ENCODE assay signal across 35 cellular contexts in the genomic region with DNA sequence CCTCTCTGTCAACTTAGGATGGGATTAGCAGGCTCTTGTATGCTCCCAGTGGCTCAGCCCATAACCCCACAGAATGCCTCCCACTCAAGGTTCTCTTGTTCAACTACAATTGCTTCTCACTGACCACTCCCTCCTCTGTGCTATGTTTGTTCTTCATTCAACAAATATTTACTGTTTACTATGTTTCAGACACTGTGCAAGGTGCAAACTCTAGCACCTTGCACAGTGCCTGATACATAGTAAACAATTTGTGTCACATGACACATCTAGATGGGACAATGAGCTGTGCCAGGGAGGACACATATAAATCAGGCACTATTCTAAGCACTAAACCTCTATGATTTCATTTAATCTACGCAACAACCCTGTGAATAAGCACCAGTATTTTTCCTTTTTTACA. TPM values are rescaled to one million over a fixed set of nuclear protein-coding genes. Genes with fewer than 3 reads are reported as not detected.
A peak's percentile ranks its signal among the peaks of the same experiment; 100 is the strongest.
DNase-seq lines count a peak whose midpoint lies in the region; ATAC-seq and TF ChIP-seq lines count a peak whose summit lies in the region.
"Had no signal": no experiment of that assay in that cellular context is flagged by ENCODE, and none has a peak within 500 bp of the region (broad histone marks: within the 10 kb centered on the region; RNA-seq: fewer than 3 reads in every experiment).

No MANE protein-coding gene starts in this region.

- H2AFZ ChIP-seq in SK-N-SH (ENCODE audit: low read depth) = no peak overlapping the region
- H2AFZ ChIP-seq: GM23248 had no signal

- H3F3A ChIP-seq in SK-N-SH (replicated peaks; ENCODE audit: insufficient read depth) = no peaks in the 10 kb centered on the region

- H3K36me3 Mint-ChIP-seq in type B pancreatic cell = no peaks in the 10 kb centered on the region
- H3K36me3 Mint-ChIP-seq: activated naive CD4-positive, alpha-beta T cell treated with anti-CD3 and anti-CD28 coated beads, Interleukin-2, amount 50 U/mL, for 24 hours; CD4-positive, CD25-positive, alpha-beta regulatory T cell; IgD-negative memory B cell; naive B cell; T-cell had no signal

- TF ChIP-seq RAD21 in SK-N-SH (IDR thresholded peaks at IDR 0.05; ENCODE audit: low read length) = no peak

- POLR2A ChIA-PET in SK-N-SH (lab: Yijun Ruan, JAX) = no interaction called here

- H3K9me3 Mint-ChIP-seq in type B pancreatic cell = no peaks in the 10 kb centered on the region
- H3K9me3 Mint-ChIP-seq: activated B cell treated with CpG ODN at 0.5 μM for 24 hours; activated CD4-positive, alpha-beta T cell treated with anti-CD3 and anti-CD28 coated beads, Interleukin-2, amount 10 ng/mL, durations not matched to agents 7 days and 5 days; activated naive CD4-positive, alpha-beta T cell treated with anti-CD3 and anti-CD28 coated beads, Interleukin-2, amount 50 U/mL, for 24 hours; CD4-positive, CD25-positive, alpha-beta regulatory T cell; IgD-negative memory B cell; naive B cell; stimulated activated naive CD8-positive, alpha-beta T cell treated with anti-CD3 and anti-CD28 coated beads, Interleukin-15, Interleukin-2, amounts not matched to agents 100 ng/mL and 50 ng/mL, for 24 hours; T-cell had no signal

- no peak overlapping the region for H3K9ac ChIP-seq in SK-N-SH
- H3K9ac ChIP-seq: GM23248 had no signal

- whole genome bisulfite sequencing in heart right ventricle, 2 donors = 84 to 93% methylated on average over 1 of the region's 1 CpG
- WGBS in sigmoid colon, 2 donors = 93% methylated on average over 1 of the region's 1 CpG
- 64% methylated on average over 1 of the region's 1 CpG for WGBS in SK-N-SH (ENCODE audit: low lambda C conversion rate)

- peaks cover 0 to 69% (median 34%) of the 10 kb centered on the region in 9 donors for H3K4me1 ChIP-seq in heart right ventricle
- H3K4me1 ChIP-seq in sigmoid colon = peaks cover 0 to 40% (median 35%) of the 10 kb centered on the region in 4 donors
- H3K4me1 ChIP-seq in SK-N-SH (ENCODE audit: control insufficient read depth in 1 of 2, insufficient read depth in 2 of 2, low read depth in 1 of 2, low read length in 1 of 2) = no peaks in the 10 kb centered on the region
- H3K4me1 ChIP-seq: breast epithelium, lower lobe of right lung, spleen had no signal

- intact Hi-C loops in heart right ventricle (cut with DNase I) = no loop called here
- intact Hi-C loops in left ventricle myocardium superior (cut with micrococcal nuclease) = no loop called here
- intact Hi-C loops in sigmoid colon (cut with DNase I) = no loop called here

- H4K20me1 ChIP-seq in SK-N-SH (ENCODE audit: insufficient read depth) = no peaks in the 10 kb centered on the region

- CTCF ChIA-PET in SK-N-SH (lab: Yijun Ruan, JAX) = interaction anchor here (1.2 to 2.3 kb wide), 4 partner anchors 46 to 121 kb away, joined by 3 to 11 read pairs (median 6); no protein-coding TSS in a partner anchor

- peaks cover 0 to 87% (median 4%) of the 10 kb centered on the region in 9 donors for H3K36me3 ChIP-seq in heart right ventricle
- peaks cover 24 to 93% (median 43%) of the 10 kb centered on the region in 4 donors for H3K36me3 ChIP-seq in sigmoid colon
- H3K36me3 ChIP-seq in SK-N-SH (replicated peaks in 1 of 2; ENCODE audit: control insufficient read depth in 1 of 2, insufficient read depth in 2 of 2, low read length in 1 of 2) = no peaks in the 10 kb centered on the region
- H3K36me3 ChIP-seq: breast epithelium, lower lobe of right lung, spleen, upper lobe of left lung had no signal

- TF ChIP-seq CTCF in heart right ventricle (IDR thresholded peaks at IDR 0.05) = no peak
- no peak for TF ChIP-seq CTCF in coronary artery (IDR thresholded peaks at IDR 0.05)
- no peak for TF ChIP-seq CTCF in sigmoid colon (IDR thresholded peaks at IDR 0.05)
- no peak for TF ChIP-seq CTCF in type B pancreatic cell (conservative IDR thresholded peaks at IDR 0.05)
- TF ChIP-seq CTCF in SK-N-SH (IDR thresholded peaks at IDR 0.05) = no peak

- no peaks in the 10 kb centered on the region for H3K79me2 ChIP-seq in SK-N-SH (ENCODE audit: insufficient read depth)

- peaks cover 12% of the 10 kb centered on the region for H3K27me3 Mint-ChIP-seq in type B pancreatic cell
- H3K27me3 Mint-ChIP-seq: CD4-positive, CD25-positive, alpha-beta regulatory T cell had no signal

- no peak overlapping the region for H3K4me2 ChIP-seq in SK-N-SH

- ATAC-seq in heart right ventricle = no peak
- no peak for ATAC-seq in left ventricle myocardium superior
- ATAC-seq in HG02938 (IDR thresholded peaks at IDR 0.05; ENCODE audit: unreplicated experiment) = no peak
- ATAC-seq in GM21447 (IDR thresholded peaks at IDR 0.05; ENCODE audit: unreplicated experiment) = no peak
- ATAC-seq: lower lobe of right lung, T-cell had no signal

- H3K27ac ChIP-seq in heart right ventricle (peak overlapping the region in 9 of 10 donors; percentile 65 to 88 (median 83)), coronary artery (peak overlapping the region; percentile 68 to 85), sigmoid colon (peak overlapping the region; percentile 62 to 83 (median 74)), SK-N-SH (ENCODE audit: low read depth in 2 of 2, low read length in 1 of 2) (no peak overlapping the region)
- H3K27ac ChIP-seq: breast epithelium, GM23248, lower lobe of right lung, spleen, upper lobe of left lung had no signal

- no peaks in the 10 kb centered on the region for H3K27me3 ChIP-seq in heart right ventricle
- no peaks in the 10 kb centered on the region for H3K27me3 ChIP-seq in sigmoid colon
- H3K27me3 ChIP-seq in SK-N-SH (ENCODE audit: insufficient read depth) = 0 out of 2 replicates have a peak, but pooled peaks cover 4% of the 10 kb centered on the region
- H3K27me3 ChIP-seq: breast epithelium, spleen, upper lobe of left lung had no signal

- no peak for TF ChIP-seq POLR2A in sigmoid colon (IDR thresholded peaks at IDR 0.05)

- H3K9me2 ChIP-seq in SK-N-SH = no peaks in the 10 kb centered on the region

- H3K4me3 ChIP-seq in heart right ventricle (no peak overlapping the region), coronary artery (no peak overlapping the region), sigmoid colon (no peak overlapping the region), SK-N-SH (ENCODE audit: low read depth in 2 of 2, low read length in 1 of 2) (no peak overlapping the region)
- H3K4me3 ChIP-seq: breast epithelium, GM23248, lower lobe of right lung, spleen, upper lobe of left lung had no signal

- H3K4me1 Mint-ChIP-seq in type B pancreatic cell (ENCODE audit: unreplicated experiment) = no peaks in the 10 kb centered on the region
- H3K4me1 Mint-ChIP-seq: activated B cell treated with CpG ODN at 0.5 μM for 24 hours; activated CD4-positive, alpha-beta T cell treated with anti-CD3 and anti-CD28 coated beads, Interleukin-2, amount 10 ng/mL, durations not matched to agents 7 days and 5 days; activated naive CD4-positive, alpha-beta T cell treated with anti-CD3 and anti-CD28 coated beads, Interleukin-2, amount 50 U/mL, for 24 hours; CD4-positive, CD25-positive, alpha-beta regulatory T cell; IgD-negative memory B cell; T-cell had no signal

- H3K9me3 ChIP-seq in heart right ventricle (no peaks in the 10 kb centered on the region), sigmoid colon (no peaks in the 10 kb centered on the region), SK-N-SH (no peaks in the 10 kb centered on the region)
- H3K9me3 ChIP-seq: breast epithelium, lower lobe of right lung, spleen, upper lobe of left lung had no signal

- TF ChIP-seq EP300 in sigmoid colon (IDR thresholded peaks at IDR 0.05) = no peak
- no peak for TF ChIP-seq EP300 in SK-N-SH (IDR thresholded peaks at IDR 0.05; ENCODE audit: borderline replicate concordance in 1 of 2, low read depth in 1 of 2, low read length in 1 of 2)

- H3K4me3 Mint-ChIP-seq in type B pancreatic cell = no peak overlapping the region
- H3K4me3 Mint-ChIP-seq: activated B cell treated with CpG ODN at 0.5 μM for 24 hours; activated CD4-positive, alpha-beta T cell treated with anti-CD3 and anti-CD28 coated beads, Interleukin-2, amount 10 ng/mL, durations not matched to agents 7 days and 5 days; activated naive CD4-positive, alpha-beta T cell treated with anti-CD3 and anti-CD28 coated beads, Interleukin-2, amount 50 U/mL, for 24 hours; CD4-positive, CD25-positive, alpha-beta regulatory T cell; IgD-negative memory B cell; naive B cell; stimulated activated naive CD8-positive, alpha-beta T cell treated with anti-CD3 and anti-CD28 coated beads, Interleukin-15, Interleukin-2, amounts not matched to agents 100 ng/mL and 50 ng/mL, for 24 hours; T-cell had no signal

- no peak for DNase-seq in heart right ventricle
- no peak for DNase-seq in left ventricle myocardium superior
- no peak for DNase-seq in coronary artery (ENCODE audit: low spot score)
- peak; percentile 12 for DNase-seq in sigmoid colon
- DNase-seq in type B pancreatic cell (ENCODE audit: extremely low spot score, unreplicated experiment) = no peak
- no peak for DNase-seq in SK-N-SH
- DNase-seq: activated B cell treated with CpG ODN at 0.5 μM for 24 hours; activated CD4-positive, alpha-beta T cell treated with anti-CD3 and anti-CD28 coated beads, Interleukin-2, amount 10 ng/mL, durations not matched to agents 7 days and 5 days; amygdala; CD4-positive, CD25-positive, alpha-beta regulatory T cell; effector CD8-positive, alpha-beta T cell; glutamatergic neuron; GM23248; lower lobe of right lung; midbrain; naive B cell; NCI-H1694; RPMI8226; stimulated activated CD4-positive, alpha-beta T cell treated with anti-CD3 and anti-CD28 coated beads, Interleukin-2, amount 100 ng/mL, for 24 hours; T-cell; upper lobe of left lung had no signal

- H3K27ac Mint-ChIP-seq in type B pancreatic cell = peak overlapping the region; percentile 11
- H3K27ac Mint-ChIP-seq: activated B cell treated with CpG ODN at 0.5 μM for 24 hours; activated CD4-positive, alpha-beta T cell treated with anti-CD3 and anti-CD28 coated beads, Interleukin-2, amount 10 ng/mL, durations not matched to agents 7 days and 5 days; activated naive CD4-positive, alpha-beta T cell treated with anti-CD3 and anti-CD28 coated beads, Interleukin-2, amount 50 U/mL, for 24 hours; CD4-positive, CD25-positive, alpha-beta regulatory T cell; IgD-negative memory B cell; naive B cell; stimulated activated naive CD8-positive, alpha-beta T cell treated with anti-CD3 and anti-CD28 coated beads, Interleukin-15, Interleukin-2, amounts not matched to agents 100 ng/mL and 50 ng/mL, for 24 hours; T-cell had no signal

RNA-seq across cellular contexts. Expression of a gene that starts 15.4 kb away (rescaled TPM):
- total RNA-seq in heart right ventricle (100 to 1,000 TPM; 108 to 342 (median 207) TPM), left ventricle myocardium superior (243 TPM), sigmoid colon (100 to 1,000 TPM in 2 of 4 donors, 10 to 100 TPM in 2; 60.7 to 153 (median 102) TPM), type B pancreatic cell (ENCODE audit: low replicate concordance) (0.26 and 14.5 TPM in 2 replicates)
- polyA plus RNA-seq in heart right ventricle (10 to 100 TPM; 14.2 to 83.8 TPM), sigmoid colon (1 to 10 TPM in 2 of 3 donors, under 1 TPM in 1; 0.92 to 5.7 (median 1.8) TPM), SK-N-SH (2012; rRNA removed) (0.07 and 0.10 TPM in 2 replicates)
- polyA plus RNA-seq in SK-N-SH (2012; cell fraction: cytosol; rRNA removed) = 0.01 TPM in 1 of 2 replicates, not detected in the other
- 0.06 and 0.07 TPM in 2 replicates for polyA plus RNA-seq in SK-N-SH (2012; cell fraction: nucleus; rRNA removed)
- total RNA-seq: activated B cell treated with CpG ODN at 0.5 μM for 24 hours; activated CD4-positive, alpha-beta T cell treated with anti-CD3 and anti-CD28 coated beads, Interleukin-2, amount 10 ng/mL, durations not matched to agents 7 days and 5 days; activated CD8-positive, alpha-beta memory T cell treated with anti-CD3 and anti-CD28 coated beads for 36 hours; CD4-positive, CD25-positive, alpha-beta regulatory T cell; SK-MEL-5 had no signal
- polyA plus RNA-seq: CD4-positive, CD25-positive, alpha-beta regulatory T cell; IgD-negative memory B cell; keratinocyte had no signal

RNA-seq across cellular contexts. Expression of a gene that starts 20.5 kb away (rescaled TPM):
- 1 to 10 TPM in 1 of 10 donors, under 1 TPM in 4, not detected in 5; 0.14 to 1.5 (median 0.50) TPM for total RNA-seq in heart right ventricle
- polyA plus RNA-seq in heart right ventricle = under 1 TPM; 0.04 to 0.29 TPM
- not detected for total RNA-seq in left ventricle myocardium superior
- total RNA-seq in sigmoid colon = 1 to 10 TPM in 1 of 4 donors, under 1 TPM in 1, not detected in 2; 0.27 to 3.0 TPM
- under 1 TPM in 1 of 3 donors, not detected in 2; 0.22 TPM for polyA plus RNA-seq in sigmoid colon
- total RNA-seq in type B pancreatic cell (ENCODE audit: low replicate concordance) = 0.27 and 1.3 TPM in 2 replicates
- not detected in 2 replicates for polyA plus RNA-seq in SK-N-SH (2012; rRNA removed)
- not detected in 2 replicates for polyA plus RNA-seq in SK-N-SH (2012; cell fraction: cytosol; rRNA removed)
- polyA plus RNA-seq in SK-N-SH (2012; cell fraction: nucleus; rRNA removed) = 0.02 TPM in 2 replicates
- total RNA-seq: A172; activated B cell treated with CpG ODN at 0.5 μM for 24 hours; activated CD4-positive, alpha-beta T cell treated with anti-CD3 and anti-CD28 coated beads, Interleukin-2, amount 10 ng/mL, durations not matched to agents 7 days and 5 days; activated CD8-positive, alpha-beta memory T cell treated with anti-CD3 and anti-CD28 coated beads for 36 hours; CD4-positive, CD25-positive, alpha-beta regulatory T cell; GM23248; NCI-H460; renal cortical epithelial cell; SK-MEL-5; T-cell had no signal
- polyA plus RNA-seq: CD4-positive, CD25-positive, alpha-beta regulatory T cell; GM23248; IgD-negative memory B cell; keratinocyte had no signal

RNA-seq across cellular contexts. Expression of a gene that starts 32.5 kb away (rescaled TPM):
- 10 to 100 TPM; 17.0 to 42.2 (median 20.6) TPM for total RNA-seq in heart right ventricle
- polyA plus RNA-seq in heart right ventricle = 10 to 100 TPM; 13.4 to 27.1 TPM
- 19.2 TPM for total RNA-seq in left ventricle myocardium superior
- total RNA-seq in sigmoid colon = 10 to 100 TPM; 11.1 to 11.4 (median 11.3) TPM
- 10 to 100 TPM in 1 of 3 donors, 1 to 10 TPM in 2; 4.8 to 34.9 (median 7.2) TPM for polyA plus RNA-seq in sigmoid colon
- 27.7 and 33.2 TPM in 2 replicates for total RNA-seq in type B pancreatic cell (ENCODE audit: low replicate concordance)
- 67.9 and 70.7 TPM in 2 replicates for polyA plus RNA-seq in SK-N-SH (2012; rRNA removed)
- polyA plus RNA-seq in SK-N-SH (2012; cell fraction: cytosol; rRNA removed) = 25.4 and 43.9 TPM in 2 replicates
- polyA plus RNA-seq in SK-N-SH (2012; cell fraction: nucleus; rRNA removed) = 92.0 and 109 TPM in 2 replicates

RNA-seq across cellular contexts. Expression of a gene that starts 49.6 kb away (rescaled TPM):
- under 1 TPM in 3 of 10 donors, not detected in 7; 0.06 to 0.09 (median 0.07) TPM for total RNA-seq in heart right ventricle
- polyA plus RNA-seq in heart right ventricle = under 1 TPM in 1 of 2 donors, not detected in 1; 0.01 TPM
- not detected for total RNA-seq in left ventricle myocardium superior
- total RNA-seq in sigmoid colon = under 1 TPM; under 0.01 to 0.36 (median 0.27) TPM
- under 1 TPM in 1 of 3 donors, not detected in 2; 0.22 TPM for polyA plus RNA-seq in sigmoid colon
- not detected in 2 replicates for total RNA-seq in type B pancreatic cell (ENCODE audit: low replicate concordance)
- 0.02 and 0.05 TPM in 2 replicates for polyA plus RNA-seq in SK-N-SH (2012; rRNA removed)
- polyA plus RNA-seq in SK-N-SH (2012; cell fraction: cytosol; rRNA removed) = 0.01 and 0.03 TPM in 2 replicates
- polyA plus RNA-seq in SK-N-SH (2012; cell fraction: nucleus; rRNA removed) = 0.01 TPM in 1 of 2 replicates, not detected in the other
- total RNA-seq: A172; activated B cell treated with CpG ODN at 0.5 μM for 24 hours; activated CD4-positive, alpha-beta T cell treated with anti-CD3 and anti-CD28 coated beads, Interleukin-2, amount 10 ng/mL, durations not matched to agents 7 days and 5 days; activated CD8-positive, alpha-beta memory T cell treated with anti-CD3 and anti-CD28 coated beads for 36 hours; breast epithelium; CD4-positive, CD25-positive, alpha-beta regulatory T cell; GM23248; lower lobe of right lung; NCI-H460; omental fat pad; renal cortical epithelial cell; SK-MEL-5; spleen; T-cell; upper lobe of left lung had no signal
- polyA plus RNA-seq: GM23248, IgD-negative memory B cell, keratinocyte, spleen had no signal

RNA-seq across cellular contexts. Expression of a gene that starts 59.4 kb away (rescaled TPM):
- total RNA-seq in heart right ventricle (10 to 100 TPM; 17.5 to 68.9 (median 45.4) TPM), left ventricle myocardium superior (20.0 TPM), sigmoid colon (1 to 10 TPM in 3 of 4 donors, under 1 TPM in 1; 0.66 to 9.4 (median 2.4) TPM), type B pancreatic cell (ENCODE audit: low replicate concordance) (0.46 and 1.4 TPM in 2 replicates)
- polyA plus RNA-seq in heart right ventricle (10 to 100 TPM; 27.4 to 39.3 TPM), sigmoid colon (under 1 TPM in 2 of 3 donors, not detected in 1; 0.28 to 0.60 TPM), SK-N-SH (2012; rRNA removed) (0.08 and 0.18 TPM in 2 replicates)
- 0.06 and 0.10 TPM in 2 replicates for polyA plus RNA-seq in SK-N-SH (2012; cell fraction: cytosol; rRNA removed)
- polyA plus RNA-seq in SK-N-SH (2012; cell fraction: nucleus; rRNA removed) = 0.10 and 0.11 TPM in 2 replicates
- total RNA-seq: activated B cell treated with CpG ODN at 0.5 μM for 24 hours; activated CD4-positive, alpha-beta T cell treated with anti-CD3 and anti-CD28 coated beads, Interleukin-2, amount 10 ng/mL, durations not matched to agents 7 days and 5 days; activated CD8-positive, alpha-beta memory T cell treated with anti-CD3 and anti-CD28 coated beads for 36 hours; CD4-positive, CD25-positive, alpha-beta regulatory T cell; NCI-H460; renal cortical epithelial cell; SK-MEL-5; T-cell had no signal
- polyA plus RNA-seq: CD4-positive, CD25-positive, alpha-beta regulatory T cell; GM23248; IgD-negative memory B cell; keratinocyte had no signal

Comparison
In these comparisons a context has a peak if more than half of its experiments do, and no peak if none do; other contexts are left out.
1. H3K27ac ChIP-seq: peak in heart right ventricle (9 of 10), coronary artery (2 of 2) and sigmoid colon (4 of 4); none in SK-N-SH (0 of 2).